ENCODE assay signal across 8 cellular contexts in the genomic region with DNA sequence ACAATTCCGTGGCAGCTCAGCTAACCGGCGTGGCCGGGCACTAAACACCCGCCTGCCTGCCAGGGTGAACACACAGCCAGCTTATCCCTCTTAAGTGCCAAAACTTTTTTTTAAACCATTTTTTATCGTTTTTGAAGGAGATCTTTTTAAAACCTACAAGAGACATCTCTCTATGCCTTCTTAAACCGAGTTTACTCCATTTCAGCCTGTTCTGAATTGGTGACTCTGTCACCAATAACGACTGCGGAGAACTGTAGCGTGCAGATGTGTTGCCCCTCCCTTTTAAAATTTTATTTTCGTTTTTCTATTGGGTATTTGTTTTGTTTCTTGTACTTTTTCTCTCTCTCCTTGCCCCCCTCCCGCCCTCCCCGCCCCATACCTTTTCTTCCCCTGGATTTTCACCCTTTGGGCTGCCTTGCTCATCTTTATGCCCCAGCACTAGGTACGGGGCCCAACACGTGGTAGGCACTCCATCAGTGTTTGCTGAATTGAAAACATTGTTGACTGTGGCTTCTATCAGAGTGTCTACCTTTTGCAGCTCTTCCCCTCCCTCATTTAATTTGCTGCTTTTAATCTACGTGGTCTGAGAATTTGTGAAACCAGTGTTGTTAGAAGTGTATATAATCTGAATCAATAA. TPM values are rescaled to one million over a fixed set of nuclear protein-coding genes. Genes with fewer than 3 reads are reported as not detected.
A peak's percentile ranks its signal among the peaks of the same experiment; 100 is the strongest.
DNase-seq lines count a peak whose midpoint lies in the region; ATAC-seq and TF ChIP-seq lines count a peak whose summit lies in the region.

No MANE protein-coding gene starts in this region.

- peaks cover 10% of the 10 kb centered on the region for H3K36me3 ChIP-seq in BE2C

- H3K27me3 Mint-ChIP-seq in natural killer cell (ENCODE audit: low read depth in 2 of 2) = no peaks in the 10 kb centered on the region

- H3K4me1 Mint-ChIP-seq in natural killer cell = peaks cover 39 to 54% of the 10 kb centered on the region in 2 donors

- TF ChIP-seq CTCF in BE2C (IDR thresholded peaks at IDR 0.05; ENCODE audit: low read depth, low read length) (no peak), NB4 (IDR thresholded peaks at IDR 0.05; ENCODE audit: low read depth, low read length) (no peak), dorsolateral prefrontal cortex (IDR thresholded peaks at IDR 0.05 in 54 of 56, conservative IDR thresholded peaks at IDR 0.05 in 2 of 56; ENCODE audit: low read depth in 1 of 56, partially characterized antibody in 56 of 56) (no peak), natural killer cell (IDR thresholded peaks at IDR 0.05) (no peak)

- ATAC-seq in natural killer cell = peak in 1 of 3 donors; percentile 24

- peak overlapping the region; percentile 98 for H3K4me3 Mint-ChIP-seq in natural killer cell

- no peaks in the 10 kb centered on the region for H3K9me3 Mint-ChIP-seq in natural killer cell

- DNase-seq in BE2C (no peak), NB4 (ENCODE audit: low read depth) (no peak), dorsolateral prefrontal cortex (no peak), natural killer cell (no peak), NCI-H2029 (lab: John Stamatoyannopoulos, UW) (no peak), amniotic stem cell (lab: John Stamatoyannopoulos, UW) (no peak), SKM-1 (lab: John Stamatoyannopoulos, UW; ENCODE audit: unreplicated experiment) (no peak), GDM1 (lab: John Stamatoyannopoulos, UW) (no peak)

- intact Hi-C loops in dorsolateral prefrontal cortex (cut with DNase I) (no loop called here), natural killer cell (cut with micrococcal nuclease) (loop anchor here (1.0 kb wide), 1 partner anchor 25 kb away; no protein-coding TSS in a partner anchor)

- H3K4me3 ChIP-seq in BE2C (ENCODE audit: low read depth, low read length) = peak overlapping the region; percentile 81
- peak overlapping the region; percentile 95 for H3K4me3 ChIP-seq in NB4 (ENCODE audit: low read depth, low read length)
- peak overlapping the region; percentile 61 to 97 (median 90) for H3K4me3 ChIP-seq in dorsolateral prefrontal cortex

- peak overlapping the region; percentile 88 to 100 (median 98) for H3K27ac ChIP-seq in dorsolateral prefrontal cortex

- H3K36me3 Mint-ChIP-seq in natural killer cell = no peaks in the 10 kb centered on the region

- H3K27ac Mint-ChIP-seq in natural killer cell = peak overlapping the region; percentile 96 to 100

- no peak for TF ChIP-seq POLR2A in NB4 (IDR thresholded peaks at IDR 0.05; ENCODE audit: extremely low read depth, insufficient read length)

- no peaks in the 10 kb centered on the region for H3K4me1 ChIP-seq in BE2C

- H3K27me3 ChIP-seq in BE2C = no peaks in the 10 kb centered on the region
- no peaks in the 10 kb centered on the region for H3K27me3 ChIP-seq in dorsolateral prefrontal cortex

- H3K9me3 ChIP-seq in BE2C = no peaks in the 10 kb centered on the region

RNA-seq across cellular contexts. Expression of gene ZCCHC3, which starts 1.5 kb away (rescaled TPM):
- polyA plus RNA-seq in BE2C (2012; ENCODE audit: insufficient read depth, insufficient read length, low read depth) = 72.9 TPM
- total RNA-seq in dorsolateral prefrontal cortex = 10 to 100 TPM in 119 of 120 experiments, 1 to 10 TPM in 1; 9.8 to 20.7 (median 14.3) TPM
- 10 to 100 TPM; 19.2 to 24.0 (median 20.6) TPM for total RNA-seq in natural killer cell

RNA-seq across cellular contexts. Expression of gene C20orf96, which starts 8.3 kb away (rescaled TPM):
- polyA plus RNA-seq in BE2C (2012; ENCODE audit: insufficient read depth, insufficient read length, low read depth) = 4.6 TPM
- total RNA-seq in dorsolateral prefrontal cortex (10 to 100 TPM in 87 of 120 experiments, 1 to 10 TPM in 33; 5.9 to 19.2 (median 12.2) TPM), natural killer cell (1 to 10 TPM; 3.8 to 4.3 (median 4.1) TPM)

RNA-seq across cellular contexts. Expression of gene SOX12, which starts 26.5 kb away (rescaled TPM):
- 27.4 TPM for polyA plus RNA-seq in BE2C (2012; ENCODE audit: insufficient read depth, insufficient read length, low read depth)
- total RNA-seq in dorsolateral prefrontal cortex (10 to 100 TPM in 119 of 120 experiments, 1 to 10 TPM in 1; 9.9 to 24.9 (median 16.7) TPM), natural killer cell (1 to 10 TPM; 2.3 to 4.6 (median 2.9) TPM)

RNA-seq across cellular contexts. Expression of gene DEFB132, which starts 41.3 kb away (rescaled TPM):
- not detected for polyA plus RNA-seq in BE2C (2012; ENCODE audit: insufficient read depth, insufficient read length, low read depth)
- not detected for total RNA-seq in dorsolateral prefrontal cortex
- not detected for total RNA-seq in natural killer cell

RNA-seq across cellular contexts. Expression of gene NRSN2, which starts 48.0 kb away (rescaled TPM):
- 55.0 TPM for polyA plus RNA-seq in BE2C (2012; ENCODE audit: insufficient read depth, insufficient read length, low read depth)
- total RNA-seq in dorsolateral prefrontal cortex (100 to 1,000 TPM in 114 of 120 experiments, 10 to 100 TPM in 6; 80.4 to 268 (median 159) TPM), natural killer cell (1 to 10 TPM; 6.6 to 9.3 (median 8.4) TPM)
